Comparison of ENCODE assay signal across 1 cellular context in the genomic region with DNA sequence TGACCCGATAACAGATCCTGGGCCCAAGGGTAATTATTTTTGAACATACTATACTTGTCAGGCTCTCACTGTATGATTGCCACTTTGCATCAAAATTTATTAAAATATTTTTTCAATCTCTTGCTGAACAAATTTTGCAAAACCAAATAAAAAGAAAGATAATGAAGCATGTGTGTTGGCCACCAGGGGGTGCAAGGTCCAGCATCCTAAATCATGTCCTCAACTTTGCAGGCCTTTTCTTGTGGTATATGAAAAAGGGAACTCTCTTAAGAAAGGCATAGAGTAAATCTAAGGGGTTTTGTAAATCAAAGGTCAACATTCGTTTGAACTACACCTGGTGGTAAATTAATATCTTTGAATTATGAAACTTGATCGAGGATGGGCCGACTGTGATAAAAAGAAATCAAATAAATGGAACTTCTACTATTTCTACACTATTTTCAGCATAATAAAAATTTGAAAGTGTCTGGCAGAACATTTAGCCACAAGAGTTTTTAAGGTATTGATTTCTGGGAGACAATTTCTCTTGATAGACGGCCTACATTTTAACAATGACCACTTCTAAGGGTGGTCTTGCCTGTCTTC.
TF ChIP-seq lines count a peak whose summit lies in the region.

No MANE protein-coding gene starts in this region.

TF ChIP-seq in HCT116, 20 proteins besides CTCF, POLR2A, EP300 and RAD21 (continued from another document):
- TF ChIP-seq, protein P1, sequence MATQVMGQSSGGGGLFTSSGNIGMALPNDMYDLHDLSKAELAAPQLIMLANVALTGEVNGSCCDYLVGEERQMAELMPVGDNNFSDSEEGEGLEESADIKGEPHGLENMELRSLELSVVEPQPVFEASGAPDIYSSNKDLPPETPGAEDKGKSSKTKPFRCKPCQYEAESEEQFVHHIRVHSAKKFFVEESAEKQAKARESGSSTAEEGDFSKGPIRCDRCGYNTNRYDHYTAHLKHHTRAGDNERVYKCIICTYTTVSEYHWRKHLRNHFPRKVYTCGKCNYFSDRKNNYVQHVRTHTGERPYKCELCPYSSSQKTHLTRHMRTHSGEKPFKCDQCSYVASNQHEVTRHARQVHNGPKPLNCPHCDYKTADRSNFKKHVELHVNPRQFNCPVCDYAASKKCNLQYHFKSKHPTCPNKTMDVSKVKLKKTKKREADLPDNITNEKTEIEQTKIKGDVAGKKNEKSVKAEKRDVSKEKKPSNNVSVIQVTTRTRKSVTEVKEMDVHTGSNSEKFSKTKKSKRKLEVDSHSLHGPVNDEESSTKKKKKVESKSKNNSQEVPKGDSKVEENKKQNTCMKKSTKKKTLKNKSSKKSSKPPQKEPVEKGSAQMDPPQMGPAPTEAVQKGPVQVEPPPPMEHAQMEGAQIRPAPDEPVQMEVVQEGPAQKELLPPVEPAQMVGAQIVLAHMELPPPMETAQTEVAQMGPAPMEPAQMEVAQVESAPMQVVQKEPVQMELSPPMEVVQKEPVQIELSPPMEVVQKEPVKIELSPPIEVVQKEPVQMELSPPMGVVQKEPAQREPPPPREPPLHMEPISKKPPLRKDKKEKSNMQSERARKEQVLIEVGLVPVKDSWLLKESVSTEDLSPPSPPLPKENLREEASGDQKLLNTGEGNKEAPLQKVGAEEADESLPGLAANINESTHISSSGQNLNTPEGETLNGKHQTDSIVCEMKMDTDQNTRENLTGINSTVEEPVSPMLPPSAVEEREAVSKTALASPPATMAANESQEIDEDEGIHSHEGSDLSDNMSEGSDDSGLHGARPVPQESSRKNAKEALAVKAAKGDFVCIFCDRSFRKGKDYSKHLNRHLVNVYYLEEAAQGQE (IDR thresholded peaks at IDR 0.05; ENCODE audit: low read depth), result no peak
- no peak for TF ChIP-seq EGR1 (IDR thresholded peaks at IDR 0.05; ENCODE audit: low read depth)
- TF ChIP-seq SIN3A (IDR thresholded peaks at IDR 0.05; ENCODE audit: low read depth), result no peak
- TF ChIP-seq FOSL1 (IDR thresholded peaks at IDR 0.05; ENCODE audit: low read depth), result no peak
- TF ChIP-seq JUND (IDR thresholded peaks at IDR 0.05), result no peak
- no peak for TF ChIP-seq MAX (IDR thresholded peaks at IDR 0.05)
- no peak for TF ChIP-seq CBX3 (IDR thresholded peaks at IDR 0.05; ENCODE audit: low read depth)
